ENCODE assay signal across 16 cellular contexts in the genomic region with DNA sequence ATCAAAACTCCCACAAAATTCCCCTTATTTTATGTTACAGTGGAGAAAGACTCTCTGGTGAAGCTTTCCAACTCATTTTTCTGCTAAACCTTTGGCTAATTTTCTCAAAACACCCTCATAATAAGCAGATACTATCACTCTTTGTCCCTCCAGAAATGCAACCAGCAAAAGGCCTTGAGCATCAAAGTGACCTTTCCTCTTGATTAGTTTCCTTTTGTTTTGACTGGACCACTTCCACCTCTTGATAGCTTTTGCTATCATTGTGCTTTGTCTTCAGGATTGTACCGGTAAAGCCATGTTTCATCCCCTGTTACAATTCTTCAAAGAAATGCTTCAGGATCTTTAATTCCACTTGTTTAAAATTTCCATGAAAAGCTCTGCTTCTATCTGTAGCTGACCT.
DNase-seq lines count a peak whose midpoint lies in the region; ATAC-seq, FAIRE-seq and TF ChIP-seq lines count a peak whose summit lies in the region.
"Had no signal": no experiment of that assay in that cellular context is flagged by ENCODE, and none has a peak within 500 bp of the region (broad histone marks: within the 10 kb centered on the region; RNA-seq: fewer than 3 reads in every experiment).

No MANE protein-coding gene starts in this region.

- 43% methylated on average over 1 of the region's 1 CpG for WGBS in GM12878 (ENCODE audit: insufficient coverage, insufficient replicate concordance, low lambda C conversion rate, missing lambda C conversion rate)

- in situ Hi-C loops in GM12878 (cut with MboI) (no loop called here), G401 (cut with HindIII; ENCODE audit: low sequenced_read_pairs) (no loop called here)

- TF ChIP-seq POLR2A in GM12878 (IDR thresholded peaks at IDR 0.05; ENCODE audit: low read depth, low read length), result no peak

- H3K9me3 ChIP-seq in GM12878 (replicated peaks; ENCODE audit: control insufficient read depth, insufficient read depth, low read length), result no peaks in the 10 kb centered on the region
- H3K9me3 ChIP-seq in CD8-positive, alpha-beta T cell (ENCODE audit: low read length), result no peaks in the 10 kb centered on the region
- H3K9me3 ChIP-seq: BLaER1 treated with 17β-estradiol and CSF1 and Interleukin-3, amounts not matched to agents 10 nM and 100 nM had no signal

- no peak overlapping the region for H3K4me2 ChIP-seq in GM12878 (ENCODE audit: control insufficient read depth, insufficient read depth)
- H3K4me2 ChIP-seq: BLaER1 treated with 17β-estradiol and CSF1 and Interleukin-3, amounts not matched to agents 10 nM and 100 nM had no signal

- CTCF ChIA-PET in GM12878 (lab: Yijun Ruan, JAX), result interaction anchor here (1.7 kb wide), 1 partner anchor 53 kb away, joined by 4 read pairs; no protein-coding TSS in a partner anchor
- CTCF ChIA-PET in CD8-positive, alpha-beta T cell (lab: Charles Lee), result no interaction called here

- TF ChIP-seq CTCF in GM12878 (IDR thresholded peaks at IDR 0.05 in 2 of 3, conservative IDR thresholded peaks at IDR 0.05 in 1 of 3; ENCODE audit: control insufficient read depth in 2 of 3, extremely low read depth in 1 of 3, insufficient read depth in 1 of 3, low read depth in 3 of 3, low read length in 3 of 3), result no peak
- TF ChIP-seq CTCF in CD8-positive, alpha-beta T cell (IDR thresholded peaks at IDR 0.05), result no peak

- RAD21 ChIA-PET in GM12878 (lab: Charles Lee; ENCODE audit: unreplicated experiment), result interaction anchor here (0.6 kb wide), 1 partner anchor 697 kb away, joined by 3 read pairs; no protein-coding TSS in a partner anchor

- no peaks in the 10 kb centered on the region for H3K36me3 ChIP-seq in GM12878 (ENCODE audit: control insufficient read depth in 2 of 2, insufficient read depth in 2 of 2, low read length in 1 of 2)
- no peaks in the 10 kb centered on the region for H3K36me3 ChIP-seq in CD8-positive, alpha-beta T cell (ENCODE audit: insufficient read depth, low read length)
- H3K36me3 ChIP-seq: BLaER1 treated with 17β-estradiol and CSF1 and Interleukin-3, amounts not matched to agents 10 nM and 100 nM had no signal

- BruUV-seq in GM12878 (replicated peaks; lab: Mats Ljungman, UMichigan), result no TSS peak

- no peaks in the 10 kb centered on the region for H3K36me3 Mint-ChIP-seq in CD8-positive, alpha-beta T cell
- H3K36me3 Mint-ChIP-seq: CD4-positive, CD25-positive, alpha-beta regulatory T cell; IgD-negative memory B cell had no signal

- POLR2A ChIA-PET in GM12878 (lab: Charles Lee), result no interaction called here
- POLR2A ChIA-PET in CD8-positive, alpha-beta T cell (lab: Charles Lee), result no interaction called here

- DNase-seq in GM12878 (ENCODE audit: low read depth, low spot score) (no peak), SW480 (ENCODE audit: low spot score) (no peak), NCI-H226 (no peak), G401 (ENCODE audit: low spot score) (no peak)
- no peak for DNase-seq in CD8-positive, alpha-beta T cell
- DNase-seq: ACHN; CD4-positive, CD25-positive, alpha-beta regulatory T cell; DMS79; GOT3; H9; KG1 had no signal

- no peaks in the 10 kb centered on the region for H4K20me1 ChIP-seq in GM12878 (ENCODE audit: control insufficient read depth, insufficient read depth)
- H4K20me1 ChIP-seq: BLaER1 treated with 17β-estradiol and CSF1 and Interleukin-3, amounts not matched to agents 10 nM and 100 nM had no signal

- ATAC-seq in GM18508 (IDR thresholded peaks at IDR 0.05; ENCODE audit: insufficient read depth, unreplicated experiment) (peak; percentile 46), HG02759 (IDR thresholded peaks at IDR 0.05; ENCODE audit: unreplicated experiment) (peak; percentile 45), GM12878 (no peak)
- no peak for ATAC-seq in CD8-positive, alpha-beta T cell

- intact Hi-C loops in GM12878 (cut with micrococcal nuclease; ENCODE audit: unreplicated experiment), result no loop called here
- intact Hi-C loops in CD8-positive, alpha-beta T cell (cut with DNase I, micrococcal nuclease), result no loop called here

- no peak overlapping the region for H3K9ac ChIP-seq in GM12878 (ENCODE audit: control insufficient read depth, insufficient read depth, low read length)
- H3K9ac ChIP-seq: BLaER1 treated with 17β-estradiol and CSF1 and Interleukin-3, amounts not matched to agents 10 nM and 100 nM had no signal

- SMC1A ChIA-PET in GM12878 (lab: Charles Lee; ENCODE audit: uncharacterized antibody, unreplicated experiment), result interaction anchor here (1.5 to 2.6 kb wide), 2 partner anchors 10 to 52 kb away, joined by 6 to 11 read pairs; no protein-coding TSS in a partner anchor

- TF ChIP-seq EP300 in GM12878 (IDR thresholded peaks at IDR 0.05; ENCODE audit: borderline replicate concordance in 1 of 2, control insufficient read depth in 1 of 2, low read depth in 2 of 2, low read length in 2 of 2), result no peak

- no peaks in the 10 kb centered on the region for H3K4me1 ChIP-seq in GM12878 (ENCODE audit: control insufficient read depth, insufficient read depth, low read length)
- H3K4me1 ChIP-seq in CD8-positive, alpha-beta T cell (ENCODE audit: insufficient read depth, low read length), result no peaks in the 10 kb centered on the region
- H3K4me1 ChIP-seq: BLaER1 treated with 17β-estradiol and CSF1 and Interleukin-3, amounts not matched to agents 10 nM and 100 nM had no signal

- H3K4me3 ChIP-seq in GM12878, result no peak overlapping the region
- no peak overlapping the region for H3K4me3 ChIP-seq in CD8-positive, alpha-beta T cell (ENCODE audit: low read depth, low read length)
- H3K4me3 ChIP-seq: BLaER1 treated with 17β-estradiol and CSF1 and Interleukin-3, amounts not matched to agents 10 nM and 100 nM had no signal

- H3K27ac Mint-ChIP-seq in CD8-positive, alpha-beta T cell, result no peak overlapping the region
- H3K27ac Mint-ChIP-seq: CD4-positive, CD25-positive, alpha-beta regulatory T cell; H9; IgD-negative memory B cell had no signal

- no peaks in the 10 kb centered on the region for H3K27me3 Mint-ChIP-seq in CD8-positive, alpha-beta T cell (ENCODE audit: low read depth)
- H3K27me3 Mint-ChIP-seq: CD4-positive, CD25-positive, alpha-beta regulatory T cell had no signal

- peaks cover 2% of the 10 kb centered on the region for H3K9me3 Mint-ChIP-seq in CD8-positive, alpha-beta T cell
- H3K9me3 Mint-ChIP-seq: H9 had no signal

- H3K27me3 ChIP-seq in GM12878 (replicated peaks in 1 of 2; ENCODE audit: control insufficient read depth in 2 of 2, insufficient read depth in 2 of 2, low read length in 1 of 2), result no peaks in the 10 kb centered on the region
- no peaks in the 10 kb centered on the region for H3K27me3 ChIP-seq in CD8-positive, alpha-beta T cell (ENCODE audit: insufficient read depth, low read length)
- H3K27me3 ChIP-seq: BLaER1 treated with 17β-estradiol and CSF1 and Interleukin-3, amounts not matched to agents 10 nM and 100 nM had no signal

- no peak overlapping the region for H3K4me3 Mint-ChIP-seq in CD8-positive, alpha-beta T cell
- H3K4me3 Mint-ChIP-seq: CD4-positive, CD25-positive, alpha-beta regulatory T cell; H9; IgD-negative memory B cell had no signal

- no peaks in the 10 kb centered on the region for H3K4me1 Mint-ChIP-seq in CD8-positive, alpha-beta T cell (ENCODE audit: low read depth)
- H3K4me1 Mint-ChIP-seq: CD4-positive, CD25-positive, alpha-beta regulatory T cell; IgD-negative memory B cell had no signal

- no peaks in the 10 kb centered on the region for H3K79me2 ChIP-seq in GM12878 (ENCODE audit: control insufficient read depth, insufficient read depth, low read length)

- no peak for FAIRE-seq in GM12878 (lab: Jason Lieb, UNC)
- FAIRE-seq: G401.6 had no signal

- no peak overlapping the region for H3K27ac ChIP-seq in GM12878 (ENCODE audit: control insufficient read depth, insufficient read depth)
- H3K27ac ChIP-seq in CD8-positive, alpha-beta T cell (ENCODE audit: low read depth, low read length), result no peak overlapping the region
- H3K27ac ChIP-seq: BLaER1 treated with 17β-estradiol and CSF1 and Interleukin-3, amounts not matched to agents 10 nM and 100 nM had no signal

- no peak for TF ChIP-seq RAD21 in GM12878 (IDR thresholded peaks at IDR 0.05; ENCODE audit: insufficient read depth, low read depth, low read length)

- no peak overlapping the region for H2AFZ ChIP-seq in GM12878 (ENCODE audit: control insufficient read depth, low read depth, low read length)

TF ChIP-seq in GM12878, 131 proteins besides CTCF, POLR2A, EP300 and RAD21:
- TF ChIP-seq, protein P1, sequence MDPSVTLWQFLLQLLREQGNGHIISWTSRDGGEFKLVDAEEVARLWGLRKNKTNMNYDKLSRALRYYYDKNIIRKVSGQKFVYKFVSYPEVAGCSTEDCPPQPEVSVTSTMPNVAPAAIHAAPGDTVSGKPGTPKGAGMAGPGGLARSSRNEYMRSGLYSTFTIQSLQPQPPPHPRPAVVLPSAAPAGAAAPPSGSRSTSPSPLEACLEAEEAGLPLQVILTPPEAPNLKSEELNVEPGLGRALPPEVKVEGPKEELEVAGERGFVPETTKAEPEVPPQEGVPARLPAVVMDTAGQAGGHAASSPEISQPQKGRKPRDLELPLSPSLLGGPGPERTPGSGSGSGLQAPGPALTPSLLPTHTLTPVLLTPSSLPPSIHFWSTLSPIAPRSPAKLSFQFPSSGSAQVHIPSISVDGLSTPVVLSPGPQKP (IDR thresholded peaks at IDR 0.05; ENCODE audit: low read depth, low read length), result no peak
- TF ChIP-seq, protein P2, sequence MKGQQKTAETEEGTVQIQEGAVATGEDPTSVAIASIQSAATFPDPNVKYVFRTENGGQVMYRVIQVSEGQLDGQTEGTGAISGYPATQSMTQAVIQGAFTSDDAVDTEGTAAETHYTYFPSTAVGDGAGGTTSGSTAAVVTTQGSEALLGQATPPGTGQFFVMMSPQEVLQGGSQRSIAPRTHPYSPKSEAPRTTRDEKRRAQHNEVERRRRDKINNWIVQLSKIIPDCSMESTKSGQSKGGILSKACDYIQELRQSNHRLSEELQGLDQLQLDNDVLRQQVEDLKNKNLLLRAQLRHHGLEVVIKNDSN (IDR thresholded peaks at IDR 0.05; ENCODE audit: borderline replicate concordance, extremely low read length, insufficient read depth, low read depth, low read length), result no peak
- TF ChIP-seq SPI1 (IDR thresholded peaks at IDR 0.05; ENCODE audit: borderline replicate concordance, insufficient read depth, low read depth, low read length) (peak; percentile 38; the same call in 1 of the 2 replicates), BACH1 (IDR thresholded peaks at IDR 0.05; ENCODE audit: borderline replicate concordance) (no peak), NR2F1 (conservative IDR thresholded peaks at IDR 0.05) (no peak)

Comparison
In these comparisons a context has a peak if more than half of its experiments do, and no peak if none do; other contexts are left out.
1. ATAC-seq: peak in GM18508 (single experiment) and HG02759 (single experiment); none in GM12878 (single experiment) and CD8-positive, alpha-beta T cell (single experiment).